ENCODE assay signal across 11 cellular contexts in genomic region chr3:177749836-177750235, GRCh38.
"Had no signal": no experiment of that assay in that cellular context is flagged by ENCODE, and none has a peak within 500 bp of the region (broad histone marks: within the 10 kb centered on the region; RNA-seq: fewer than 3 reads in every experiment).

No MANE protein-coding gene starts in this region.

- H3K36me3 ChIP-seq: HAP-1 had no signal

- H3K4me3 ChIP-seq: GM23248, GM23338, HAP-1 had no signal

- H3K9me3 ChIP-seq: HAP-1 had no signal

- H3K4me1 ChIP-seq: HAP-1 had no signal

- FAIRE-seq: H1, H54 had no signal

- H3K4me2 ChIP-seq: GM23338 had no signal

- H3K9me3 Mint-ChIP-seq: GM23338, H9, HFFc6 had no signal

- H2AFZ ChIP-seq: GM23248, GM23338 had no signal

- H3K27ac Mint-ChIP-seq: GM23338, H9, HFFc6 had no signal

- H3K27ac ChIP-seq: GM23248 had no signal

- DNase-seq: GM23248, GOT3, H7, H9, HCEC 1CT, HFFc6 had no signal

- H3K9ac ChIP-seq: GM23248 had no signal

- ATAC-seq: GM23338, HCT116 had no signal

- H3K4me3 Mint-ChIP-seq: GM23338, H9, HFFc6 had no signal
